ENCODE assay signal across 1 cellular context in genomic region chr15:83063555-83063954, GRCh38.
TF ChIP-seq lines count a peak whose summit lies in the region.

No MANE protein-coding gene starts in this region.

TF ChIP-seq in K562, 482 proteins besides CTCF, POLR2A, EP300 and RAD21:
- 0 out of 2 replicates have a peak, but pooled peaks have one; percentile 18 for TF ChIP-seq SPI1 (IDR thresholded peaks at IDR 0.05; ENCODE audit: borderline replicate concordance, low read depth, low read length)
- TF ChIP-seq POLR2H (tag; IDR thresholded peaks at IDR 0.05; ENCODE audit: low read depth): no peak
